Comparison of ENCODE assay signal across 1 cellular context in the genomic region with DNA sequence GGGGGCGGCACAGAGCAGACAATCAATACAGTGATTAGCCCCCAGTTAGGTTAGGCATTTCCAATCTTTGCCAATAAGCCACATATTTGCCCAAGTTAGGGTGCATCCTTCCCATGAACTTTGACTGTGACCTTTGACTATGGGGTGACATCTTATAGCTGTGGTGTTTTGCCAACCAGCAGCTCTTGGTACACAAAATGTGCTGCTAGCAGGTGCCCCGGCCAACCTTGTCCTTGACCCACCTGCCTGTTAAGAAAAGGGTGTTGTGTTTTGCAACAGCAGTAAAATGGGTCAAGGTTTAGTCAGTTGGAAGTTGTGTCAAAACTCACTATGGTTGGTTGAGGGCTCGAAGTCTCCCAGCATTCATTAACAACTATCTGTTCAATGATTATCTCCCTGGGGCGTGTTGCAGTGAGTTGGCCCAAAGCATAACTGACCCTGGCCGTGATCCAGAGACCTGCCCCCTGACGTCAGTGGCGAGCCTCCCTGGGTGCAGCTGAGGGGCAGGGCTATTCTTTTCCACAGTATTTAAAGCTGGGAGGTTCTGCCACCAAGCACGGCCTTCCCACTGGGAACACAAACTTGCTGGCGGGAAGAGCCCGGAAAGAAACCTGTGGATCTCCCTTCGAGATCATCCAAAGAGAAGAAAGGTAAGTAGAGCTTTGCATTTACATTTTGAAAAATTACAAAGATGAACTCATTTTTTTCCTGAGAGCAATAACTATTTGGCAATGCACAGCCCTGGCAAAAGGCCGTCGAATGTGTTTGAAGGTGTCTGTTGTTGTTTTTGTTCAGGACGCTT.
TF ChIP-seq lines count a peak whose summit lies in the region.

PCK1 (plus strand) TSS at position 557 of the 802 bp plus-strand sequence. CDS start 302 bp downstream, outside the sequence.

TF ChIP-seq in HepG2, 621 proteins besides CTCF, POLR2A, EP300 and RAD21 (continued from another document and continues in another):
- TF ChIP-seq, protein P1, sequence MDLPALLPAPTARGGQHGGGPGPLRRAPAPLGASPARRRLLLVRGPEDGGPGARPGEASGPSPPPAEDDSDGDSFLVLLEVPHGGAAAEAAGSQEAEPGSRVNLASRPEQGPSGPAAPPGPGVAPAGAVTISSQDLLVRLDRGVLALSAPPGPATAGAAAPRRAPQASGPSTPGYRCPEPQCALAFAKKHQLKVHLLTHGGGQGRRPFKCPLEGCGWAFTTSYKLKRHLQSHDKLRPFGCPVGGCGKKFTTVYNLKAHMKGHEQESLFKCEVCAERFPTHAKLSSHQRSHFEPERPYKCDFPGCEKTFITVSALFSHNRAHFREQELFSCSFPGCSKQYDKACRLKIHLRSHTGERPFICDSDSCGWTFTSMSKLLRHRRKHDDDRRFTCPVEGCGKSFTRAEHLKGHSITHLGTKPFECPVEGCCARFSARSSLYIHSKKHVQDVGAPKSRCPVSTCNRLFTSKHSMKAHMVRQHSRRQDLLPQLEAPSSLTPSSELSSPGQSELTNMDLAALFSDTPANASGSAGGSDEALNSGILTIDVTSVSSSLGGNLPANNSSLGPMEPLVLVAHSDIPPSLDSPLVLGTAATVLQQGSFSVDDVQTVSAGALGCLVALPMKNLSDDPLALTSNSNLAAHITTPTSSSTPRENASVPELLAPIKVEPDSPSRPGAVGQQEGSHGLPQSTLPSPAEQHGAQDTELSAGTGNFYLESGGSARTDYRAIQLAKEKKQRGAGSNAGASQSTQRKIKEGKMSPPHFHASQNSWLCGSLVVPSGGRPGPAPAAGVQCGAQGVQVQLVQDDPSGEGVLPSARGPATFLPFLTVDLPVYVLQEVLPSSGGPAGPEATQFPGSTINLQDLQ (CRISPR knock-in tag; IDR thresholded peaks at IDR 0.05): peak; percentile 95
- TF ChIP-seq ZNF775 (CRISPR knock-in tag; IDR thresholded peaks at IDR 0.05; ENCODE audit: borderline replicate concordance) (no peak), THAP8 (CRISPR knock-in tag; IDR thresholded peaks at IDR 0.05; ENCODE audit: borderline replicate concordance) (no peak), XRCC5 (optimal IDR thresholded peaks at IDR 0.05; ENCODE audit: low read length) (peak; percentile 64), ZBTB8A (CRISPR knock-in tag; IDR thresholded peaks at IDR 0.05; ENCODE audit: borderline replicate concordance, low read depth) (no peak), RBM22 (optimal IDR thresholded peaks at IDR 0.05; ENCODE audit: low read length) (no peak), MAFK (conservative IDR thresholded peaks at IDR 0.05 in 1 of 2, IDR thresholded peaks at IDR 0.05 in 1 of 2; ENCODE audit: low read length in 2 of 2) (peak; percentile 34 to 35; a peak in 2 of 4 replicates), ZNF772 (CRISPR knock-in tag; IDR thresholded peaks at IDR 0.05) (peak; percentile 84; the same call in 1 of the 2 replicates), ZNF44 (CRISPR knock-in tag; IDR thresholded peaks at IDR 0.05) (peak; percentile 92; the same call in 1 of the 2 replicates), ZNF317 (CRISPR knock-in tag; IDR thresholded peaks at IDR 0.05) (peak; percentile 73), ZNF891 (CRISPR knock-in tag; IDR thresholded peaks at IDR 0.05) (no peak; the same call in 1 of the 2 replicates), JDP2 (CRISPR knock-in tag; IDR thresholded peaks at IDR 0.05; ENCODE audit: borderline replicate concordance) (no peak), SAP130 (CRISPR knock-in tag; IDR thresholded peaks at IDR 0.05; ENCODE audit: low read depth) (peak; percentile 94), ZNF674 (CRISPR knock-in tag; IDR thresholded peaks at IDR 0.05; ENCODE audit: low read depth) (no peak), CENPT (CRISPR knock-in tag; IDR thresholded peaks at IDR 0.05; ENCODE audit: low read depth) (no peak), BRF2 (CRISPR knock-in tag; IDR thresholded peaks at IDR 0.05) (peak; percentile 95), ZNF10 (CRISPR knock-in tag; IDR thresholded peaks at IDR 0.05; ENCODE audit: borderline replicate concordance, low read depth) (no peak), ELF1 (CRISPR knock-in tag; IDR thresholded peaks at IDR 0.05) (peak; percentile 65; the same call in 1 of the 2 replicates), RFX3 (CRISPR knock-in tag; IDR thresholded peaks at IDR 0.05) (no peak), SMAD9 (CRISPR knock-in tag; IDR thresholded peaks at IDR 0.05) (no peak), ZNF121 (CRISPR knock-in tag; IDR thresholded peaks at IDR 0.05) (peak; percentile 63; the same call in 1 of the 2 replicates), JUNB (CRISPR knock-in tag; IDR thresholded peaks at IDR 0.05; ENCODE audit: borderline replicate concordance) (no peak), ZNF251 (CRISPR knock-in tag; IDR thresholded peaks at IDR 0.05) (no peak), EED (CRISPR knock-in tag; IDR thresholded peaks at IDR 0.05) (no peak; the same call in 1 of the 2 replicates), ZNF558 (CRISPR knock-in tag; IDR thresholded peaks at IDR 0.05; ENCODE audit: borderline replicate concordance) (peak; percentile 94), ZNF580 (CRISPR knock-in tag; IDR thresholded peaks at IDR 0.05; ENCODE audit: borderline replicate concordance, low read depth) (no peak; the same call in 1 of the 2 replicates), IRF1 (CRISPR knock-in tag; IDR thresholded peaks at IDR 0.05; ENCODE audit: low read depth) (no peak), ZNF460 (CRISPR knock-in tag; IDR thresholded peaks at IDR 0.05; ENCODE audit: borderline replicate concordance) (peak; percentile 66; the same call in 1 of the 2 replicates), GATA4 (IDR thresholded peaks at IDR 0.05; ENCODE audit: borderline replicate concordance, low read depth) (0 out of 2 replicates have a peak, but pooled peaks have one; percentile 35), HNRNPUL1 (IDR thresholded peaks at IDR 0.05; ENCODE audit: low read depth, low read length) (peak; percentile 46), PHB2 (IDR thresholded peaks at IDR 0.05; ENCODE audit: partially characterized antibody) (no peak), ZNF816 (CRISPR knock-in tag; IDR thresholded peaks at IDR 0.05; ENCODE audit: borderline replicate concordance) (no peak), SPEN (CRISPR knock-in tag; IDR thresholded peaks at IDR 0.05; ENCODE audit: low read depth) (peak; percentile 74; the same call in 1 of the 2 replicates), ZKSCAN5 (CRISPR knock-in tag; IDR thresholded peaks at IDR 0.05) (no peak), KDM5B (CRISPR knock-in tag; IDR thresholded peaks at IDR 0.05; ENCODE audit: borderline replicate concordance) (no peak), SRF (IDR thresholded peaks at IDR 0.05; ENCODE audit: low read depth, low read length) (peak; percentile 75; the same call in 1 of the 2 replicates), ARID2 (CRISPR knock-in tag; IDR thresholded peaks at IDR 0.05; ENCODE audit: borderline replicate concordance) (0 out of 2 replicates have a peak, but pooled peaks have one; percentile 13), ARNT (IDR thresholded peaks at IDR 0.05) (no peak), HMG20B (CRISPR knock-in tag; conservative IDR thresholded peaks at IDR 0.05) (peak; percentile 63; the same call in 1 of the 2 replicates), CEBPG (CRISPR knock-in tag; IDR thresholded peaks at IDR 0.05) (peak; percentile 95), NBN (conservative IDR thresholded peaks at IDR 0.05) (no peak), NFKBIZ (CRISPR knock-in tag; IDR thresholded peaks at IDR 0.05) (peak; percentile 62; the same call in 1 of the 2 replicates), ZGPAT (CRISPR knock-in tag; IDR thresholded peaks at IDR 0.05) (peak; percentile 96)
- TF ChIP-seq, protein P2, sequence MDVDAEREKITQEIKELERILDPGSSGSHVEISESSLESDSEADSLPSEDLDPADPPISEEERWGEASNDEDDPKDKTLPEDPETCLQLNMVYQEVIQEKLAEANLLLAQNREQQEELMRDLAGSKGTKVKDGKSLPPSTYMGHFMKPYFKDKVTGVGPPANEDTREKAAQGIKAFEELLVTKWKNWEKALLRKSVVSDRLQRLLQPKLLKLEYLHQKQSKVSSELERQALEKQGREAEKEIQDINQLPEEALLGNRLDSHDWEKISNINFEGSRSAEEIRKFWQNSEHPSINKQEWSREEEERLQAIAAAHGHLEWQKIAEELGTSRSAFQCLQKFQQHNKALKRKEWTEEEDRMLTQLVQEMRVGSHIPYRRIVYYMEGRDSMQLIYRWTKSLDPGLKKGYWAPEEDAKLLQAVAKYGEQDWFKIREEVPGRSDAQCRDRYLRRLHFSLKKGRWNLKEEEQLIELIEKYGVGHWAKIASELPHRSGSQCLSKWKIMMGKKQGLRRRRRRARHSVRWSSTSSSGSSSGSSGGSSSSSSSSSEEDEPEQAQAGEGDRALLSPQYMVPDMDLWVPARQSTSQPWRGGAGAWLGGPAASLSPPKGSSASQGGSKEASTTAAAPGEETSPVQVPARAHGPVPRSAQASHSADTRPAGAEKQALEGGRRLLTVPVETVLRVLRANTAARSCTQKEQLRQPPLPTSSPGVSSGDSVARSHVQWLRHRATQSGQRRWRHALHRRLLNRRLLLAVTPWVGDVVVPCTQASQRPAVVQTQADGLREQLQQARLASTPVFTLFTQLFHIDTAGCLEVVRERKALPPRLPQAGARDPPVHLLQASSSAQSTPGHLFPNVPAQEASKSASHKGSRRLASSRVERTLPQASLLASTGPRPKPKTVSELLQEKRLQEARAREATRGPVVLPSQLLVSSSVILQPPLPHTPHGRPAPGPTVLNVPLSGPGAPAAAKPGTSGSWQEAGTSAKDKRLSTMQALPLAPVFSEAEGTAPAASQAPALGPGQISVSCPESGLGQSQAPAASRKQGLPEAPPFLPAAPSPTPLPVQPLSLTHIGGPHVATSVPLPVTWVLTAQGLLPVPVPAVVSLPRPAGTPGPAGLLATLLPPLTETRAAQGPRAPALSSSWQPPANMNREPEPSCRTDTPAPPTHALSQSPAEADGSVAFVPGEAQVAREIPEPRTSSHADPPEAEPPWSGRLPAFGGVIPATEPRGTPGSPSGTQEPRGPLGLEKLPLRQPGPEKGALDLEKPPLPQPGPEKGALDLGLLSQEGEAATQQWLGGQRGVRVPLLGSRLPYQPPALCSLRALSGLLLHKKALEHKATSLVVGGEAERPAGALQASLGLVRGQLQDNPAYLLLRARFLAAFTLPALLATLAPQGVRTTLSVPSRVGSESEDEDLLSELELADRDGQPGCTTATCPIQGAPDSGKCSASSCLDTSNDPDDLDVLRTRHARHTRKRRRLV (CRISPR knock-in tag; IDR thresholded peaks at IDR 0.05): no peak; the same call in 1 of the 2 replicates
- TF ChIP-seq, protein P3, sequence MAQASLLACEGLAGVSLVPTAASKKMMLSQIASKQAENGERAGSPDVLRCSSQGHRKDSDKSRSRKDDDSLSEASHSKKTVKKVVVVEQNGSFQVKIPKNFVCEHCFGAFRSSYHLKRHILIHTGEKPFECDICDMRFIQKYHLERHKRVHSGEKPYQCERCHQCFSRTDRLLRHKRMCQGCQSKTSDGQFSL (CRISPR knock-in tag; IDR thresholded peaks at IDR 0.05): no peak
- TF ChIP-seq, protein P4, sequence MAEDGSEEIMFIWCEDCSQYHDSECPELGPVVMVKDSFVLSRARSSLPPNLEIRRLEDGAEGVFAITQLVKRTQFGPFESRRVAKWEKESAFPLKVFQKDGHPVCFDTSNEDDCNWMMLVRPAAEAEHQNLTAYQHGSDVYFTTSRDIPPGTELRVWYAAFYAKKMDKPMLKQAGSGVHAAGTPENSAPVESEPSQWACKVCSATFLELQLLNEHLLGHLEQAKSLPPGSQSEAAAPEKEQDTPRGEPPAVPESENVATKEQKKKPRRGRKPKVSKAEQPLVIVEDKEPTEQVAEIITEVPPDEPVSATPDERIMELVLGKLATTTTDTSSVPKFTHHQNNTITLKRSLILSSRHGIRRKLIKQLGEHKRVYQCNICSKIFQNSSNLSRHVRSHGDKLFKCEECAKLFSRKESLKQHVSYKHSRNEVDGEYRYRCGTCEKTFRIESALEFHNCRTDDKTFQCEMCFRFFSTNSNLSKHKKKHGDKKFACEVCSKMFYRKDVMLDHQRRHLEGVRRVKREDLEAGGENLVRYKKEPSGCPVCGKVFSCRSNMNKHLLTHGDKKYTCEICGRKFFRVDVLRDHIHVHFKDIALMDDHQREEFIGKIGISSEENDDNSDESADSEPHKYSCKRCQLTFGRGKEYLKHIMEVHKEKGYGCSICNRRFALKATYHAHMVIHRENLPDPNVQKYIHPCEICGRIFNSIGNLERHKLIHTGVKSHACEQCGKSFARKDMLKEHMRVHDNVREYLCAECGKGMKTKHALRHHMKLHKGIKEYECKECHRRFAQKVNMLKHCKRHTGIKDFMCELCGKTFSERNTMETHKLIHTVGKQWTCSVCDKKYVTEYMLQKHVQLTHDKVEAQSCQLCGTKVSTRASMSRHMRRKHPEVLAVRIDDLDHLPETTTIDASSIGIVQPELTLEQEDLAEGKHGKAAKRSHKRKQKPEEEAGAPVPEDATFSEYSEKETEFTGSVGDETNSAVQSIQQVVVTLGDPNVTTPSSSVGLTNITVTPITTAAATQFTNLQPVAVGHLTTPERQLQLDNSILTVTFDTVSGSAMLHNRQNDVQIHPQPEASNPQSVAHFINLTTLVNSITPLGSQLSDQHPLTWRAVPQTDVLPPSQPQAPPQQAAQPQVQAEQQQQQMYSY (CRISPR knock-in tag; IDR thresholded peaks at IDR 0.05): 0 out of 2 replicates have a peak, but pooled peaks have one; percentile 52
